Comparison of ENCODE assay signal across 20 cellular contexts in the genomic region with DNA sequence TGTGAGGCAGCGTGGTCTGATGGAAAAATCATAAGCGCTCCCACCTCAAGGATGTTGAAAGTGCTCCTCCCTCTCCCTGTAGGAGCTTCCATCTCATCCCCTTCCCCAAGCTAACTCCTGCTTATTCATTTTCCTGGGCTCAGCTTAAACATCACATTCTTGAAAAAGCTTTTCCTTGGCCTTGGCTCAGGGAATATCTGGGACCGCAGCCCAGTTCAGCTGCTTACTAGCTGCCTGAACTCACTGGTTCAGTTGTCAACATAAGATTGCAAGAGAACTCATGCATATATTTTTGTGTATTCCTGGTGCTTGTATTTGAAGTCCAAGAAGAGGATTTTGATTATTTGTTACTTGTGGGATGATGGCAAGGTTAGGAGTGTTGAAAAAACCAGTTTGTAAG.
DNase-seq lines count a peak whose midpoint lies in the region; ATAC-seq and TF ChIP-seq lines count a peak whose summit lies in the region.
"Had no signal": no experiment of that assay in that cellular context is flagged by ENCODE, and none has a peak within 500 bp of the region (broad histone marks: within the 10 kb centered on the region; RNA-seq: fewer than 3 reads in every experiment).

No MANE protein-coding gene starts in this region.

- no peaks in the 10 kb centered on the region for H3K36me3 ChIP-seq in left lung
- H3K36me3 ChIP-seq in neuronal stem cell (replicated peaks in 1 of 2; ENCODE audit: control insufficient read depth in 2 of 2, insufficient read depth in 2 of 2, low read length in 2 of 2), result no peaks in the 10 kb centered on the region
- H3K36me3 ChIP-seq: cardiac muscle cell, gastroesophageal sphincter had no signal

- H2BK120ac ChIP-seq in neuronal stem cell (ENCODE audit: low read depth, low read length), result no peak overlapping the region

- no peak overlapping the region for H2BK5ac ChIP-seq in neuronal stem cell (ENCODE audit: low read length)

- H3K4ac ChIP-seq in neuronal stem cell (ENCODE audit: low read length), result no peak overlapping the region

- no peak overlapping the region for H2AFZ ChIP-seq in neuronal stem cell (ENCODE audit: low read length)
- H2AFZ ChIP-seq: PC-9 had no signal

- H3K9ac ChIP-seq in neuronal stem cell (ENCODE audit: low read depth, low read length, poor library complexity), result no peak overlapping the region

- intact Hi-C loops in dorsolateral prefrontal cortex (cut with DNase I) (no loop called here), left lung (cut with DNase I) (no loop called here)

- H3K27ac Mint-ChIP-seq in activated CD8-positive, alpha-beta memory T cell treated with anti-CD3 and anti-CD28 coated beads, Interleukin-2, amount 10 ng/mL, durations not matched to agents 7 days and 5 days, result no peak overlapping the region
- H3K27ac Mint-ChIP-seq: activated CD4-positive, alpha-beta T cell treated with anti-CD3 and anti-CD28 coated beads, Interleukin-2, amount 10 ng/mL, durations not matched to agents 24 days and 14 days had no signal

- no peak overlapping the region for H2BK15ac ChIP-seq in neuronal stem cell (ENCODE audit: low read length)

- CTCF ChIA-PET in HEK293T (lab: Yijun Ruan, JAX), result no interaction called here
- CTCF ChIA-PET in activated CD8-positive, alpha-beta memory T cell treated with anti-CD3 and anti-CD28 coated beads, Interleukin-2, amount 10 ng/mL, durations not matched to agents 7 days and 5 days (lab: Charles Lee), result no interaction called here

- H3K9me3 Mint-ChIP-seq in activated CD8-positive, alpha-beta memory T cell treated with anti-CD3 and anti-CD28 coated beads, Interleukin-2, amount 10 ng/mL, durations not matched to agents 7 days and 5 days (ENCODE audit: low read depth), result no peaks in the 10 kb centered on the region
- H3K9me3 Mint-ChIP-seq: activated CD4-positive, alpha-beta T cell treated with anti-CD3 and anti-CD28 coated beads, Interleukin-2, amount 10 ng/mL, durations not matched to agents 24 days and 14 days had no signal

- no peaks in the 10 kb centered on the region for H3K79me1 ChIP-seq in neuronal stem cell (ENCODE audit: low read depth, low read length)

- H4K8ac ChIP-seq in neuronal stem cell (ENCODE audit: low read depth, low read length), result no peak overlapping the region

- peak; percentile 57 for ATAC-seq in left lung
- ATAC-seq in activated CD8-positive, alpha-beta memory T cell treated with anti-CD3 and anti-CD28 coated beads, Interleukin-2, amount 10 ng/mL, durations not matched to agents 7 days and 5 days, result no peak
- ATAC-seq: gastroesophageal sphincter had no signal

- no peak overlapping the region for H3K18ac ChIP-seq in neuronal stem cell (ENCODE audit: low read length)

- POLR2A ChIA-PET in HEK293T (lab: Yijun Ruan, JAX), result no interaction called here

- no peaks in the 10 kb centered on the region for H3K4me1 ChIP-seq in left lung
- H3K4me1 ChIP-seq in neuronal stem cell (ENCODE audit: control insufficient read depth in 2 of 2, insufficient read depth in 1 of 2, low read depth in 1 of 2, low read length in 2 of 2), result peaks cover 0 to 2% of the 10 kb centered on the region in 2 donors

- H3K27me3 Mint-ChIP-seq in activated CD8-positive, alpha-beta memory T cell treated with anti-CD3 and anti-CD28 coated beads, Interleukin-2, amount 10 ng/mL, durations not matched to agents 7 days and 5 days, result peaks cover 41% of the 10 kb centered on the region

- no peak overlapping the region for H3K4me2 ChIP-seq in neuronal stem cell (ENCODE audit: insufficient read depth, low read length, poor library complexity, severe bottlenecking)
- H3K4me2 ChIP-seq: PC-9 had no signal

- no peak overlapping the region for H3K4me3 Mint-ChIP-seq in activated CD8-positive, alpha-beta memory T cell treated with anti-CD3 and anti-CD28 coated beads, Interleukin-2, amount 10 ng/mL, durations not matched to agents 7 days and 5 days
- H3K4me3 Mint-ChIP-seq: activated CD4-positive, alpha-beta T cell treated with anti-CD3 and anti-CD28 coated beads, Interleukin-2, amount 10 ng/mL, durations not matched to agents 24 days and 14 days had no signal

- no CpG with 5 or more reads among the region's 3 CpGs for WGBS in neuronal stem cell (ENCODE audit: extremely low coverage in 2 of 2, insufficient read length in 2 of 2, insufficient replicate concordance in 1 of 2), 2 donors

- H3K4me3 ChIP-seq in LNCaP clone FGC (ENCODE audit: low read depth, low read length) (no peak overlapping the region), dorsolateral prefrontal cortex (no peak overlapping the region), left lung (no peak overlapping the region), neuronal stem cell (ENCODE audit: low read length in 2 of 2) (no peak overlapping the region)
- H3K4me3 ChIP-seq: cardiac muscle cell, gastroesophageal sphincter, PC-9, skin epidermis had no signal

- H3K36me3 Mint-ChIP-seq in activated CD8-positive, alpha-beta memory T cell treated with anti-CD3 and anti-CD28 coated beads, Interleukin-2, amount 10 ng/mL, durations not matched to agents 7 days and 5 days, result no peaks in the 10 kb centered on the region

- no peak for TF ChIP-seq CTCF in LNCaP clone FGC (IDR thresholded peaks at IDR 0.05; ENCODE audit: control insufficient read depth, extremely low read depth, insufficient read depth)
- no peak for TF ChIP-seq CTCF in dorsolateral prefrontal cortex (IDR thresholded peaks at IDR 0.05 in 54 of 56, conservative IDR thresholded peaks at IDR 0.05 in 2 of 56; ENCODE audit: low read depth in 1 of 56, partially characterized antibody in 56 of 56)
- TF ChIP-seq CTCF in left lung (IDR thresholded peaks at IDR 0.05), result no peak

- peak; percentile 37 for DNase-seq in LNCaP clone FGC (ENCODE audit: low read depth)
- DNase-seq in dorsolateral prefrontal cortex, result peak in 8 of 10 donors; percentile 56 to 82 (median 68)
- peak in 1 of 2 donors; percentile 46 for DNase-seq in left lung
- DNase-seq in superior temporal gyrus (ENCODE audit: extremely low spot score), result peak; percentile 84
- no peak for DNase-seq in neuronal stem cell (ENCODE audit: low spot score)
- DNase-seq in HEK293T (ENCODE audit: extremely low spot score), result no peak
- DNase-seq in activated CD8-positive, alpha-beta memory T cell treated with anti-CD3 and anti-CD28 coated beads, Interleukin-2, amount 10 ng/mL, durations not matched to agents 7 days and 5 days, result no peak
- DNase-seq: activated CD4-positive, alpha-beta T cell treated with anti-CD3 and anti-CD28 coated beads, Interleukin-2, amount 10 ng/mL, durations not matched to agents 24 days and 14 days; activated naive CD4-positive, alpha-beta T cell treated with anti-CD3 and anti-CD28 coated beads, Interleukin-2, amount 50 U/mL, for 16 hours; DMS153; islet precursor cell; MM.1S; NCI-H1930; NCI-H526; PC-9; stimulated activated CD4-positive, alpha-beta T cell treated with anti-CD3 and anti-CD28 coated beads, Interleukin-4, amount 100 ng/mL, for 4 hours had no signal

- H4K91ac ChIP-seq in neuronal stem cell (ENCODE audit: low read depth, low read length, poor library complexity), result no peak overlapping the region

- H3K23ac ChIP-seq in neuronal stem cell (ENCODE audit: low read depth, low read length, poor library complexity), result no peak overlapping the region

- no peaks in the 10 kb centered on the region for H3K9me3 ChIP-seq in left lung
- no peaks in the 10 kb centered on the region for H3K9me3 ChIP-seq in neuronal stem cell (replicated peaks in 1 of 2; ENCODE audit: control insufficient read depth in 2 of 2, insufficient read depth in 1 of 2, low read depth in 1 of 2, low read length in 2 of 2)
- H3K9me3 ChIP-seq: gastroesophageal sphincter had no signal

- no peaks in the 10 kb centered on the region for H3K4me1 Mint-ChIP-seq in activated CD8-positive, alpha-beta memory T cell treated with anti-CD3 and anti-CD28 coated beads, Interleukin-2, amount 10 ng/mL, durations not matched to agents 7 days and 5 days
- H3K4me1 Mint-ChIP-seq: activated CD4-positive, alpha-beta T cell treated with anti-CD3 and anti-CD28 coated beads, Interleukin-2, amount 10 ng/mL, durations not matched to agents 24 days and 14 days had no signal

- H3K27ac ChIP-seq in dorsolateral prefrontal cortex, result peak overlapping the region in 45 of 59 donors; percentile 4 to 96 (median 61)
- H3K27ac ChIP-seq in left lung, result no peak overlapping the region
- no peak overlapping the region for H3K27ac ChIP-seq in neuronal stem cell (replicated peaks; ENCODE audit: low read length)
- H3K27ac ChIP-seq: C4-2B, cardiac muscle cell, gastroesophageal sphincter, PC-9, skin epidermis had no signal

- H3K27me3 ChIP-seq in dorsolateral prefrontal cortex (peaks cover 0 to 4% (median 0%) of the 10 kb centered on the region in 45 donors), left lung (peaks cover 0 to 22% of the 10 kb centered on the region in 2 donors), neuronal stem cell (ENCODE audit: control insufficient read depth in 3 of 3, insufficient read depth in 3 of 3, low read depth in 1 of 3, low read length in 3 of 3) (peaks cover 0 to 54% (median 0%) of the 10 kb centered on the region in 3 experiments)
- H3K27me3 ChIP-seq: gastroesophageal sphincter had no signal

- H3K14ac ChIP-seq in neuronal stem cell (ENCODE audit: low read length), result no peak overlapping the region

- H2AK5ac ChIP-seq in neuronal stem cell (ENCODE audit: low read depth, low read length), result no peak overlapping the region

- H2BK12ac ChIP-seq in neuronal stem cell (ENCODE audit: low read length), result no peak overlapping the region

TF ChIP-seq in HEK293T, 16 proteins besides CTCF, POLR2A, EP300 and RAD21:
- TF ChIP-seq TARDBP (IDR thresholded peaks at IDR 0.05), result no peak
- TF ChIP-seq, protein P1, sequence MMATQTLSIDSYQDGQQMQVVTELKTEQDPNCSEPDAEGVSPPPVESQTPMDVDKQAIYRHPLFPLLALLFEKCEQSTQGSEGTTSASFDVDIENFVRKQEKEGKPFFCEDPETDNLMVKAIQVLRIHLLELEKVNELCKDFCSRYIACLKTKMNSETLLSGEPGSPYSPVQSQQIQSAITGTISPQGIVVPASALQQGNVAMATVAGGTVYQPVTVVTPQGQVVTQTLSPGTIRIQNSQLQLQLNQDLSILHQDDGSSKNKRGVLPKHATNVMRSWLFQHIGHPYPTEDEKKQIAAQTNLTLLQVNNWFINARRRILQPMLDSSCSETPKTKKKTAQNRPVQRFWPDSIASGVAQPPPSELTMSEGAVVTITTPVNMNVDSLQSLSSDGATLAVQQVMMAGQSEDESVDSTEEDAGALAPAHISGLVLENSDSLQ (IDR thresholded peaks at IDR 0.05), result no peak
- no peak for TF ChIP-seq FOXM1 (IDR thresholded peaks at IDR 0.05; ENCODE audit: borderline replicate concordance)
- no peak for TF ChIP-seq HDGF (IDR thresholded peaks at IDR 0.05; ENCODE audit: borderline replicate concordance)
- no peak for TF ChIP-seq FOXK2 (IDR thresholded peaks at IDR 0.05)
- TF ChIP-seq ZNF384 (IDR thresholded peaks at IDR 0.05), result no peak
- TF ChIP-seq SUZ12 (IDR thresholded peaks at IDR 0.05), result no peak
- no peak for TF ChIP-seq ARNT (IDR thresholded peaks at IDR 0.05)
- TF ChIP-seq LEF1 (IDR thresholded peaks at IDR 0.05; ENCODE audit: borderline replicate concordance), result no peak
- TF ChIP-seq L3MBTL2 (conservative IDR thresholded peaks at IDR 0.05), result no peak
- TF ChIP-seq SP1 (IDR thresholded peaks at IDR 0.05), result no peak

Comparison
In these comparisons a context has a peak if more than half of its experiments do, and no peak if none do; other contexts are left out.
1. DNase-seq: peak in LNCaP clone FGC (single experiment), dorsolateral prefrontal cortex (8 of 10) and superior temporal gyrus (single experiment); none in neuronal stem cell (single experiment), HEK293T (single experiment) and activated CD8-positive, alpha-beta memory T cell treated with anti-CD3 and anti-CD28 coated beads, Interleukin-2, amount 10 ng/mL, durations not matched to agents 7 days and 5 days (single experiment).
2. H3K27ac ChIP-seq: peak in dorsolateral prefrontal cortex (45 of 59); none in left lung (0 of 2) and neuronal stem cell (single experiment).